In the genomic region with DNA sequence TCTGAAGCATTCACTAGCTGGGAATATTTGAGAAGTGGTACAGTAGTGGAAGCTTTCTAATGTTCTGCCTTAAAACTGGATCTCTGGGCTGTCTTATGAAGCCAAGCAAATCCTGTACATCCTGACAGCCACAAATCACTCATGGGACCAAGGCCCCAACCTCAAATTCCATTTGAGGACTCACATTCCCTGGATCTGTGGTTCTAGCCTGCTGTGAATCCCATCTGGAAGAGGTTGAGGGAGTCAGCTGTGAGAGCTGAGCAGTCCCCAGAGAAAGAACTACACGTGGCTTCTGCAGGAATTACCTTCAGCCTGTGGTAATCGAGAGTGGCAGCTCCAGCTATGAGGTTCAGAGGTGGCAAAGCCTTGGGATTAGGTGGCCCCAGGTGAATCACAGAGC, we compare ENCODE assay signal across 28 cellular contexts.
"Had no signal": no experiment of that assay in that cellular context is flagged by ENCODE, and none has a peak within 500 bp of the region (broad histone marks: within the 10 kb centered on the region; RNA-seq: fewer than 3 reads in every experiment).

No MANE protein-coding gene starts in this region.

- H3K4me1 ChIP-seq: breast epithelium, prostate gland, thyroid gland had no signal

- H3K9me3 ChIP-seq: breast epithelium, esophagus squamous epithelium, heart left ventricle, neutrophil, ovary, prostate gland, thyroid gland had no signal

- H3K4me1 Mint-ChIP-seq: central memory CD8-positive, alpha-beta T cell; T-cell had no signal

- DNase-seq: activated CD4-positive, alpha-beta T cell treated with anti-CD3 and anti-CD28 coated beads for 1 hour; activated CD8-positive, alpha-beta memory T cell treated with anti-CD3 and anti-CD28 coated beads for 24 hours; activated CD8-positive, alpha-beta memory T cell treated with anti-CD3 and anti-CD28 coated beads, Interleukin-2, amount 50 U/mL, for 4 hours; activated naive CD4-positive, alpha-beta T cell treated with Interleukin-2 at 50 U/mL for 16 hours; activated naive CD8-positive, alpha-beta T cell treated with anti-CD3 and anti-CD28 coated beads for 36 hours; activated T-cell treated with anti-CD3 and anti-CD28 coated beads, Interleukin-2, amount 50 U/mL, for 24 hours; esophagus squamous epithelium; heart left ventricle; kidney; natural killer cell; ovary; right cardiac atrium; stimulated activated CD4-positive, alpha-beta T cell treated with anti-CD3 and anti-CD28 coated beads, Interleukin-1b, Interleukin-23, amount 100 ng/mL, for 48 hours; substantia nigra; T-cell; thyroid gland had no signal

- H3K36me3 ChIP-seq: breast epithelium, esophagus squamous epithelium, heart left ventricle, neutrophil, ovary, prostate gland, thyroid gland had no signal

- ATAC-seq: heart left ventricle, left lobe of liver, natural killer cell, right cardiac atrium, T-cell had no signal

- H3K4me3 ChIP-seq: breast epithelium, coronary artery, esophagus squamous epithelium, heart left ventricle, lung, ovary, prostate gland, skin epidermis, thyroid gland had no signal

- H3K27ac ChIP-seq: breast epithelium, esophagus squamous epithelium, heart left ventricle, neutrophil, ovary, prostate gland, skin epidermis, thyroid gland, VCaP had no signal

- H3K27ac Mint-ChIP-seq: activated naive CD8-positive, alpha-beta T cell treated with anti-CD3 and anti-CD28 coated beads for 36 hours; activated T-cell treated with anti-CD3 and anti-CD28 coated beads, Interleukin-2, amount 50 U/mL, for 24 hours; activated T-helper 2 cell treated with anti-CD3 and anti-CD28 coated beads, Interferon-gamma antibody, Interleukin-2, Interleukin-4, amounts not matched to agents 10 μg/mL and 5 μg/mL and 100 μg/mL, durations not matched to agents 14 hours and 24 hours and 36 hours; natural killer cell; stimulated activated naive CD8-positive, alpha-beta T cell treated with anti-CD3 and anti-CD28 coated beads, Interleukin-15, Interleukin-2, amounts not matched to agents 100 ng/mL and 50 ng/mL, for 24 hours; T-cell; T-helper 2 cell treated with Interferon-gamma antibody and Interleukin-4, amounts not matched to agents 5 μg/mL and 100 μg/mL, for 36 hours had no signal

- H3K9me3 Mint-ChIP-seq: activated naive CD8-positive, alpha-beta T cell treated with anti-CD3 and anti-CD28 coated beads for 36 hours; activated T-cell treated with anti-CD3 and anti-CD28 coated beads, Interleukin-2, amount 50 U/mL, for 24 hours; activated T-helper 2 cell treated with anti-CD3 and anti-CD28 coated beads, Interferon-gamma antibody, Interleukin-2, Interleukin-4, amounts not matched to agents 10 μg/mL and 5 μg/mL and 100 μg/mL, durations not matched to agents 14 hours and 24 hours and 36 hours; stimulated activated naive CD8-positive, alpha-beta T cell treated with anti-CD3 and anti-CD28 coated beads, Interleukin-15, Interleukin-2, amounts not matched to agents 100 ng/mL and 50 ng/mL, for 24 hours; T-cell; T-helper 2 cell treated with Interferon-gamma antibody and Interleukin-4, amounts not matched to agents 5 μg/mL and 100 μg/mL, for 36 hours had no signal

- H3K27me3 Mint-ChIP-seq: activated naive CD8-positive, alpha-beta T cell treated with anti-CD3 and anti-CD28 coated beads for 36 hours; activated T-cell treated with anti-CD3 and anti-CD28 coated beads, Interleukin-2, amount 50 U/mL, for 24 hours; central memory CD8-positive, alpha-beta T cell; stimulated activated naive CD8-positive, alpha-beta T cell treated with anti-CD3 and anti-CD28 coated beads, Interleukin-15, Interleukin-2, amounts not matched to agents 100 ng/mL and 50 ng/mL, for 24 hours had no signal

- H3K36me3 Mint-ChIP-seq: activated naive CD8-positive, alpha-beta T cell treated with anti-CD3 and anti-CD28 coated beads for 36 hours; natural killer cell; T-cell had no signal

- H3K4me3 Mint-ChIP-seq: activated naive CD8-positive, alpha-beta T cell treated with anti-CD3 and anti-CD28 coated beads for 36 hours; activated T-cell treated with anti-CD3 and anti-CD28 coated beads, Interleukin-2, amount 50 U/mL, for 24 hours; central memory CD8-positive, alpha-beta T cell; natural killer cell; stimulated activated naive CD8-positive, alpha-beta T cell treated with anti-CD3 and anti-CD28 coated beads, Interleukin-15, Interleukin-2, amounts not matched to agents 100 ng/mL and 50 ng/mL, for 24 hours; T-cell; T-helper 2 cell treated with Interferon-gamma antibody and Interleukin-4, amounts not matched to agents 5 μg/mL and 100 μg/mL, for 36 hours had no signal

- H3K27me3 ChIP-seq: breast epithelium, esophagus squamous epithelium, heart left ventricle, neutrophil, ovary, thyroid gland had no signal
